In the genomic region with DNA sequence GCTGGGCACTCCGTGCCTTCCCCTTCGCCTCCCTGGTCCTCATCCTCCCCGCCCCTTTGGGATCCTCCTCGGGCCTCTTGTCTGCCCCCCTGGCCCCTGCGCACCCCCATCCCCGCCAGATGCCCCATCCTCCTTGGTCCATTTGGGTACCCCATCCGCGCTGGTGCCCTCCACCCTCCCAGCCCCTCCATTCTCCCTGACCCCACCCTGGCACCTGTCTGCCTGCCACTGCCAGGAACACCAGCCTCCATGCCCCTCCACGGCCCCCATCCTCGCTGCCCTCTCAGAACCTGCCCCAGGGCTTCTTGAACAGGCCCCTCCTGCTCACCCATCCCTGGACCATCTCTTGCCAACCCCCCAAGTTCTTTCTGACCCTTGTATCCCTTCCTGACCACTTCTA, we compare ENCODE assay signal across 8 cellular contexts. TPM values are rescaled to one million over a fixed set of nuclear protein-coding genes. Genes with fewer than 3 reads are reported as not detected.
A peak's percentile ranks its signal among the peaks of the same experiment; 100 is the strongest.
DNase-seq lines count a peak whose midpoint lies in the region; ATAC-seq and TF ChIP-seq lines count a peak whose summit lies in the region.

No MANE protein-coding gene starts in this region.

- H3K4me3 ChIP-seq in GM08714 (ENCODE audit: low read length) (peak overlapping the region; percentile 69), foreskin fibroblast (ENCODE audit: low read depth in 1 of 2, low read length in 2 of 2) (peak overlapping the region; percentile 63 to 68), psoas muscle (peak overlapping the region; percentile 80)

- H3K9me3 ChIP-seq in T-helper 17 cell (ENCODE audit: control insufficient read depth, low read length, poor library complexity, severe bottlenecking): no peaks in the 10 kb centered on the region
- H3K9me3 ChIP-seq in psoas muscle: no peaks in the 10 kb centered on the region

- H3K27me3 Mint-ChIP-seq in T-helper 17 cell: no peaks in the 10 kb centered on the region

- 3 to 8% (median 7%) methylated on average over 7 to 10 of the region's 10 CpGs for WGBS in psoas muscle, 3 donors

- H3K36me3 ChIP-seq in psoas muscle (ENCODE audit: insufficient read depth in 1 of 2, low read depth in 1 of 2): peaks cover 0 to 12% of the 10 kb centered on the region in 2 donors

- no peaks in the 10 kb centered on the region for H3K27me3 ChIP-seq in psoas muscle (ENCODE audit: insufficient read depth in 3 of 3, low read length in 2 of 3)

- H3K27ac ChIP-seq in psoas muscle: peak overlapping the region; percentile 71

- DNase-seq in T-helper 17 cell (no peak), foreskin fibroblast (no peak), psoas muscle (no peak), amniotic stem cell (lab: John Stamatoyannopoulos, UW) (no peak), HPDE6-E6E7 (ENCODE audit: extremely low spot score) (no peak), medulla oblongata (ENCODE audit: extremely low spot score) (no peak)

- peaks cover 18% of the 10 kb centered on the region for H3K4me1 ChIP-seq in psoas muscle

- ATAC-seq in T-helper 17 cell: no peak
- no peak for ATAC-seq in psoas muscle
- no peak for ATAC-seq in HG02852 (IDR thresholded peaks at IDR 0.05; ENCODE audit: unreplicated experiment)

- peak overlapping the region; percentile 100 for H3K27ac Mint-ChIP-seq in T-helper 17 cell

- H3K4me3 Mint-ChIP-seq in T-helper 17 cell: peak overlapping the region; percentile 99

- H3K36me3 Mint-ChIP-seq in T-helper 17 cell (ENCODE audit: low read depth): peaks cover 13% of the 10 kb centered on the region

- TF ChIP-seq CTCF in foreskin fibroblast (IDR thresholded peaks at IDR 0.05; ENCODE audit: low read depth, low read length) (no peak), psoas muscle (IDR thresholded peaks at IDR 0.05) (no peak)

- intact Hi-C loops in psoas muscle (cut with DNase I): no loop called here

- peaks cover 51% of the 10 kb centered on the region for H3K4me1 Mint-ChIP-seq in T-helper 17 cell

RNA-seq across cellular contexts. Expression of gene ZDHHC18, which starts 0.7 kb away (rescaled TPM):
- 10 to 100 TPM; 70.2 to 71.2 TPM for total RNA-seq in T-helper 17 cell
- total RNA-seq in psoas muscle: 10 to 100 TPM in 3 of 4 donors, 1 to 10 TPM in 1; 9.9 to 16.9 (median 12.5) TPM
- 10 to 100 TPM in 1 of 3 donors, 1 to 10 TPM in 2; 7.7 to 11.3 (median 9.6) TPM for polyA plus RNA-seq in psoas muscle

RNA-seq across cellular contexts. Expression of gene SFN, which starts 35.7 kb away (rescaled TPM):
- total RNA-seq in T-helper 17 cell: 1 to 10 TPM; 1.3 TPM
- total RNA-seq in psoas muscle: 10 to 100 TPM in 1 of 4 donors, under 1 TPM in 3; 0.17 to 26.7 (median 0.55) TPM
- under 1 TPM; 0.05 to 0.35 (median 0.21) TPM for polyA plus RNA-seq in psoas muscle

RNA-seq across cellular contexts. Expression of gene PIGV, which starts 39.5 kb away (rescaled TPM):
- total RNA-seq in T-helper 17 cell: 10 to 100 TPM; 12.0 to 14.3 TPM
- total RNA-seq in psoas muscle: 1 to 10 TPM; 4.2 to 7.4 (median 5.5) TPM
- 1 to 10 TPM; 2.5 to 5.5 (median 3.4) TPM for polyA plus RNA-seq in psoas muscle
